In genomic region chr21:45011911-45012660, GRCh38 we compare ENCODE assay signal across 10 cellular contexts.
A peak's percentile ranks its signal among the peaks of the same experiment; 100 is the strongest.
DNase-seq lines count a peak whose midpoint lies in the region; ATAC-seq and TF ChIP-seq lines count a peak whose summit lies in the region.
"Had no signal": no experiment of that assay in that cellular context is flagged by ENCODE, and none has a peak within 500 bp of the region (broad histone marks: within the 10 kb centered on the region; RNA-seq: fewer than 3 reads in every experiment).

No MANE protein-coding gene starts in this region.

- ATAC-seq in HG03432 (IDR thresholded peaks at IDR 0.05; ENCODE audit: unreplicated experiment): no peak
- no peak for ATAC-seq in naive thymus-derived CD4-positive, alpha-beta T cell

- TF ChIP-seq CTCF in retinal pigment epithelial cell (conservative IDR thresholded peaks at IDR 0.05; ENCODE audit: low read depth, low read length): peak; percentile 34

- in situ Hi-C loops in G401 (cut with HindIII; ENCODE audit: low sequenced_read_pairs): no loop called here

- H3K4me3 Mint-ChIP-seq in naive thymus-derived CD4-positive, alpha-beta T cell: no peak overlapping the region

- H3K4me3 ChIP-seq in SJSA1 (no peak overlapping the region), retinal pigment epithelial cell (ENCODE audit: low read length) (no peak overlapping the region)
- no peak overlapping the region for H3K4me3 ChIP-seq in naive thymus-derived CD4-positive, alpha-beta T cell (ENCODE audit: low read length)
- H3K4me3 ChIP-seq: suprapubic skin had no signal

- no peak overlapping the region for H3K27ac Mint-ChIP-seq in naive thymus-derived CD4-positive, alpha-beta T cell

- no peaks in the 10 kb centered on the region for H3K9me3 ChIP-seq in SJSA1 (replicated peaks)
- H3K9me3 ChIP-seq in naive thymus-derived CD4-positive, alpha-beta T cell (ENCODE audit: control insufficient read depth in 2 of 3, low read length in 3 of 3): no peaks in the 10 kb centered on the region
- H3K9me3 ChIP-seq: suprapubic skin had no signal

- peaks cover 13 to 55% (median 23%) of the 10 kb centered on the region in 5 donors for H3K27me3 Mint-ChIP-seq in naive thymus-derived CD4-positive, alpha-beta T cell

- intact Hi-C loops in naive thymus-derived CD4-positive, alpha-beta T cell (cut with micrococcal nuclease): no loop called here

- H3K27me3 ChIP-seq in SJSA1 (replicated peaks): no peaks in the 10 kb centered on the region
- H3K27me3 ChIP-seq in naive thymus-derived CD4-positive, alpha-beta T cell (ENCODE audit: control insufficient read depth in 2 of 2, insufficient read depth in 2 of 2, low read length in 2 of 2): no peaks in the 10 kb centered on the region
- H3K27me3 ChIP-seq: suprapubic skin had no signal

- H3K9me3 Mint-ChIP-seq in naive thymus-derived CD4-positive, alpha-beta T cell: peaks cover 0 to 4% (median 0%) of the 10 kb centered on the region in 11 donors

- H3K36me3 Mint-ChIP-seq in naive thymus-derived CD4-positive, alpha-beta T cell: no peaks in the 10 kb centered on the region

- CTCF ChIA-PET in naive thymus-derived CD4-positive, alpha-beta T cell (lab: Charles Lee): no interaction called here

- no peaks in the 10 kb centered on the region for H3K36me3 ChIP-seq in SJSA1
- H3K36me3 ChIP-seq in naive thymus-derived CD4-positive, alpha-beta T cell (ENCODE audit: control insufficient read depth in 2 of 3, insufficient read depth in 3 of 3, low read length in 3 of 3): no peaks in the 10 kb centered on the region
- H3K36me3 ChIP-seq: suprapubic skin had no signal

- POLR2A ChIA-PET in naive thymus-derived CD4-positive, alpha-beta T cell (lab: Charles Lee): no interaction called here

- H3K27ac ChIP-seq in SJSA1: peak overlapping the region; percentile 92
- H3K27ac ChIP-seq in naive thymus-derived CD4-positive, alpha-beta T cell (ENCODE audit: low read depth, low read length): no peak overlapping the region
- H3K27ac ChIP-seq: suprapubic skin had no signal

- peaks cover 43% of the 10 kb centered on the region for H3K4me1 ChIP-seq in SJSA1 (replicated peaks)
- H3K4me1 ChIP-seq in naive thymus-derived CD4-positive, alpha-beta T cell (ENCODE audit: control insufficient read depth in 2 of 2, insufficient read depth in 2 of 2, low read length in 2 of 2): no peaks in the 10 kb centered on the region

- DNase-seq in G401 (ENCODE audit: low spot score): peak; percentile 64
- DNase-seq in SJSA1 (ENCODE audit: low read depth in 1 of 2, low spot score in 2 of 2): peak; percentile 99
- DNase-seq in glomerular endothelial cell (ENCODE audit: extremely low read depth, low read depth, low spot score): peak; percentile 37
- peak; percentile 91 for DNase-seq in retinal pigment epithelial cell (ENCODE audit: low read depth)
- DNase-seq in medulla oblongata (ENCODE audit: extremely low spot score): no peak
- no peak for DNase-seq in activated naive CD4-positive, alpha-beta T cell (lab: John Stamatoyannopoulos, UW)
- DNase-seq in naive thymus-derived CD4-positive, alpha-beta T cell: no peak
- DNase-seq: NCI-H1105 treated with DMSO at 0.1 percent for 48 hours had no signal

- no peaks in the 10 kb centered on the region for H3K4me1 Mint-ChIP-seq in naive thymus-derived CD4-positive, alpha-beta T cell

Comparison
In these comparisons a context has a peak if more than half of its experiments do, and no peak if none do; other contexts are left out.
1. DNase-seq: peak in G401 (single experiment), SJSA1 (2 of 2), glomerular endothelial cell (single experiment) and retinal pigment epithelial cell (single experiment); none in medulla oblongata (single experiment), activated naive CD4-positive, alpha-beta T cell (0 of 4) and naive thymus-derived CD4-positive, alpha-beta T cell (0 of 9).